Comparison of ENCODE assay signal across 1 cellular context in genomic region chr16:29891525-29892457, GRCh38.
TF ChIP-seq lines count a peak whose summit lies in the region.

No MANE protein-coding gene starts in this region.

TF ChIP-seq in HepG2, 621 proteins besides CTCF, POLR2A, EP300 and RAD21 (continued from another document and continues in another):
- peak; percentile 81 for TF ChIP-seq ARID5B (CRISPR knock-in tag; IDR thresholded peaks at IDR 0.05)
- TF ChIP-seq ZNF33A (CRISPR knock-in tag; IDR thresholded peaks at IDR 0.05; ENCODE audit: borderline replicate concordance) = no peak
- no peak for TF ChIP-seq HDAC6 (IDR thresholded peaks at IDR 0.05; ENCODE audit: low read depth, low read length)
- no peak for TF ChIP-seq TCF7 (IDR thresholded peaks at IDR 0.05; ENCODE audit: low read depth)
- no peak for TF ChIP-seq SMAD1 (CRISPR knock-in tag; IDR thresholded peaks at IDR 0.05; ENCODE audit: borderline replicate concordance, low read depth)
- TF ChIP-seq FOXO4 (CRISPR knock-in tag; conservative IDR thresholded peaks at IDR 0.05) = no peak
- TF ChIP-seq ZNF615 (CRISPR knock-in tag; IDR thresholded peaks at IDR 0.05; ENCODE audit: borderline replicate concordance) = no peak
- TF ChIP-seq DRAP1 (CRISPR knock-in tag; IDR thresholded peaks at IDR 0.05) = no peak
- peak; percentile 28; the same call in 1 of the 2 replicates for TF ChIP-seq POGZ (CRISPR knock-in tag; IDR thresholded peaks at IDR 0.05)
- TF ChIP-seq ZNF367 (CRISPR knock-in tag; IDR thresholded peaks at IDR 0.05; ENCODE audit: borderline replicate concordance) = no peak
- TF ChIP-seq MEIS2 (CRISPR knock-in tag; IDR thresholded peaks at IDR 0.05) = no peak
- TF ChIP-seq RXRB (CRISPR knock-in tag; IDR thresholded peaks at IDR 0.05; ENCODE audit: borderline replicate concordance) = peak; percentile 51
- TF ChIP-seq WIZ (CRISPR knock-in tag; IDR thresholded peaks at IDR 0.05) = peak; percentile 84; the same call in 1 of the 2 replicates
- TF ChIP-seq ZNF232 (CRISPR knock-in tag; IDR thresholded peaks at IDR 0.05; ENCODE audit: borderline replicate concordance) = peak; percentile 24; the same call in 1 of the 2 replicates
- TF ChIP-seq CBFB (CRISPR knock-in tag; IDR thresholded peaks at IDR 0.05) = no peak
- no peak for TF ChIP-seq ZNF224 (CRISPR knock-in tag; IDR thresholded peaks at IDR 0.05)
- no peak for TF ChIP-seq MAFF (IDR thresholded peaks at IDR 0.05; ENCODE audit: low read depth, low read length)
- no peak for TF ChIP-seq SIX1 (CRISPR knock-in tag; IDR thresholded peaks at IDR 0.05; ENCODE audit: borderline replicate concordance)
- no peak for TF ChIP-seq ZSCAN12 (CRISPR knock-in tag; IDR thresholded peaks at IDR 0.05)
- TF ChIP-seq ERF (CRISPR knock-in tag; IDR thresholded peaks at IDR 0.05) = peak; percentile 68
- TF ChIP-seq ZNF468 (CRISPR knock-in tag; IDR thresholded peaks at IDR 0.05) = no peak
- TF ChIP-seq U2AF2 (IDR thresholded peaks at IDR 0.05; ENCODE audit: low read depth, low read length) = no peak
- TF ChIP-seq TRIM22 (IDR thresholded peaks at IDR 0.05) = no peak
- no peak for TF ChIP-seq NONO (IDR thresholded peaks at IDR 0.05)
- peak; percentile 51; the same call in 1 of the 2 replicates for TF ChIP-seq NONO (CRISPR knock-in tag; conservative IDR thresholded peaks at IDR 0.05)
- TF ChIP-seq ZNF143 (CRISPR knock-in tag; IDR thresholded peaks at IDR 0.05) = no peak
- TF ChIP-seq ZNF687 (CRISPR knock-in tag; IDR thresholded peaks at IDR 0.05) = no peak; the same call in 1 of the 2 replicates
- no peak for TF ChIP-seq KLF6 (CRISPR knock-in tag; IDR thresholded peaks at IDR 0.05)
- TF ChIP-seq ZBTB37 (CRISPR knock-in tag; IDR thresholded peaks at IDR 0.05) = no peak
- TF ChIP-seq BRD4 (CRISPR knock-in tag; IDR thresholded peaks at IDR 0.05) = no peak
- no peak for TF ChIP-seq TAF1 (CRISPR knock-in tag; IDR thresholded peaks at IDR 0.05)
- no peak for TF ChIP-seq LRRFIP1 (CRISPR knock-in tag; conservative IDR thresholded peaks at IDR 0.05)
- TF ChIP-seq CERS6 (CRISPR knock-in tag; IDR thresholded peaks at IDR 0.05) = no peak
- no peak for TF ChIP-seq FOXC1 (CRISPR knock-in tag; IDR thresholded peaks at IDR 0.05; ENCODE audit: borderline replicate concordance)
- no peak for TF ChIP-seq CBX1 (IDR thresholded peaks at IDR 0.05; ENCODE audit: low read depth)
- TF ChIP-seq ZFP62 (CRISPR knock-in tag; IDR thresholded peaks at IDR 0.05) = no peak
- TF ChIP-seq PRPF4 (IDR thresholded peaks at IDR 0.05; ENCODE audit: low read depth, low read length, poor library complexity, severe bottlenecking) = no peak
- TF ChIP-seq HCFC1 (IDR thresholded peaks at IDR 0.05; ENCODE audit: low read depth, low read length) = no peak
